In genomic region chr1:213269829-213270228, GRCh38 we compare ENCODE assay signal across 18 cellular contexts.
DNase-seq lines count a peak whose midpoint lies in the region; ATAC-seq and TF ChIP-seq lines count a peak whose summit lies in the region.
"Had no signal": no experiment of that assay in that cellular context is flagged by ENCODE, and none has a peak within 500 bp of the region (broad histone marks: within the 10 kb centered on the region; RNA-seq: fewer than 3 reads in every experiment).

No MANE protein-coding gene starts in this region.

- H3K27me3 ChIP-seq in IMR-90 (ENCODE audit: control insufficient read depth, insufficient read depth, low read length) (no peaks in the 10 kb centered on the region), hepatocyte (no peaks in the 10 kb centered on the region)

- CTCF ChIA-PET in IMR-90 (lab: Yijun Ruan, JAX) = interaction anchor here (0.8 kb wide), 1 partner anchor 13 kb away, joined by 3 read pairs; no protein-coding TSS in a partner anchor

- no peak overlapping the region for H4K8ac ChIP-seq in IMR-90 (ENCODE audit: low read depth in 2 of 2, low read length in 2 of 2)

- H3K9me2 ChIP-seq in hepatocyte (replicated peaks; ENCODE audit: insufficient read depth) = no peaks in the 10 kb centered on the region

- H3K4me2 ChIP-seq in IMR-90 (ENCODE audit: low read depth, low read length) (no peak overlapping the region), hepatocyte (peak overlapping the region; percentile 9)
- H3K4me2 ChIP-seq: KMS-11 had no signal

- no peak overlapping the region for H3K4ac ChIP-seq in IMR-90 (ENCODE audit: low read depth, low read length)

- H2AK9ac ChIP-seq in IMR-90 (replicated peaks; ENCODE audit: low read depth, low read length, poor library complexity) = no peak overlapping the region

- H3K27ac ChIP-seq in IMR-90 (ENCODE audit: insufficient read depth, low read length) = no peak overlapping the region
- H3K27ac ChIP-seq in hepatocyte = peak overlapping the region; percentile 59
- H3K27ac ChIP-seq: C4-2B, HL-60, KMS-11 had no signal

- dilution Hi-C loops in IMR-90 (cut with HindIII; ENCODE audit: low sequenced_read_pairs, unreplicated experiment) = no loop called here

- BruUV-seq in IMR-90 (replicated peaks; lab: Mats Ljungman, UMichigan) = no TSS peak

- H4K91ac ChIP-seq in IMR-90 (ENCODE audit: insufficient read depth, low read depth, low read length) = no peak overlapping the region

- H3K36me3 ChIP-seq in IMR-90 (ENCODE audit: control insufficient read depth, insufficient read depth, low read length) (peaks cover 3% of the 10 kb centered on the region), hepatocyte (replicated peaks; ENCODE audit: insufficient read depth, low read depth) (no peaks in the 10 kb centered on the region)

- H3K4me1 ChIP-seq in IMR-90 (ENCODE audit: control insufficient read depth, insufficient read depth, low read length) = peaks cover 4% of the 10 kb centered on the region
- peaks cover 5% of the 10 kb centered on the region for H3K4me1 ChIP-seq in hepatocyte (ENCODE audit: insufficient read depth)
- H3K4me1 ChIP-seq: Caco-2 had no signal

- no peaks in the 10 kb centered on the region for H3K79me1 ChIP-seq in IMR-90 (ENCODE audit: low read depth in 1 of 2, low read length in 2 of 2)

- TF ChIP-seq CTCF in AG10803 (conservative IDR thresholded peaks at IDR 0.05; ENCODE audit: low read length) (no peak), IMR-90 (conservative IDR thresholded peaks at IDR 0.05; ENCODE audit: low read depth, low read length) (no peak), hepatocyte (IDR thresholded peaks at IDR 0.05; ENCODE audit: poor library complexity) (no peak)

- no peak overlapping the region for H3K14ac ChIP-seq in IMR-90 (replicated peaks; ENCODE audit: low read depth, low read length)

- H4K5ac ChIP-seq in IMR-90 (ENCODE audit: low read depth, low read length) = no peak overlapping the region

- H2AK5ac ChIP-seq in IMR-90 (ENCODE audit: low read depth, low read length) = no peak overlapping the region

- no peak overlapping the region for H3K9ac ChIP-seq in IMR-90 (ENCODE audit: low read depth, low read length)
- H3K9ac ChIP-seq: KMS-11 had no signal

- intact Hi-C loops in IMR-90 (cut with micrococcal nuclease) = no loop called here

- H3K23ac ChIP-seq in IMR-90 (ENCODE audit: low read depth, low read length) = no peak overlapping the region

- ATAC-seq in IMR-90 (ENCODE audit: low read depth) = no peak
- ATAC-seq in GM18870 (IDR thresholded peaks at IDR 0.05; ENCODE audit: unreplicated experiment) = no peak
- ATAC-seq: HCT116 had no signal

- H2BK5ac ChIP-seq in IMR-90 (ENCODE audit: low read depth, low read length, poor library complexity, severe bottlenecking) = no peak overlapping the region

- DNase-seq in AG10803 (ENCODE audit: low read depth) (peak; percentile 24), IMR-90 (no peak), amniotic epithelial cell (ENCODE audit: low read depth) (peak; percentile 11), hepatocyte (ENCODE audit: low spot score) (no peak), DMS79 (lab: John Stamatoyannopoulos, UW) (no peak), middle frontal gyrus (ENCODE audit: extremely low spot score, low spot score) (no peak)
- DNase-seq: ACHN; Caco-2; CD4-positive, alpha-beta T cell; GDM1; GOT3; H7; HFFc6 had no signal

- H3K18ac ChIP-seq in IMR-90 (ENCODE audit: low read depth, low read length) = no peak overlapping the region

- in situ Hi-C loops in IMR-90 (cut with MboI; ENCODE audit: low sequenced_read_pairs) = no loop called here

- no peak overlapping the region for H2AFZ ChIP-seq in IMR-90 (replicated peaks; ENCODE audit: low read length, poor library complexity)
- H2AFZ ChIP-seq in hepatocyte = no peak overlapping the region

- H2BK20ac ChIP-seq in IMR-90 (ENCODE audit: low read depth, low read length) = no peak overlapping the region

- no peaks in the 10 kb centered on the region for H4K20me1 ChIP-seq in IMR-90 (ENCODE audit: insufficient read depth, low read length)
- H4K20me1 ChIP-seq in hepatocyte (ENCODE audit: insufficient read depth, poor library complexity, severe bottlenecking) = no peaks in the 10 kb centered on the region

- POLR2A ChIA-PET in IMR-90 (lab: Charles Lee; ENCODE audit: unreplicated experiment) = no interaction called here

- H2BK15ac ChIP-seq in IMR-90 (ENCODE audit: low read depth, low read length) = no peak overlapping the region

- H3K9me3 ChIP-seq in IMR-90 (ENCODE audit: control insufficient read depth, insufficient read depth, low read length) (no peaks in the 10 kb centered on the region), hepatocyte (ENCODE audit: low read depth) (no peaks in the 10 kb centered on the region)

- H3K79me2 ChIP-seq in hepatocyte = no peaks in the 10 kb centered on the region

- WGBS in IMR-90 (ENCODE audit: extremely low coverage in 2 of 2, insufficient read length in 1 of 2), 2 experiments = no CpG with 5 or more reads among the region's 1 CpG
- 54% methylated on average over 1 of the region's 1 CpG for WGBS in hepatocyte (ENCODE audit: low lambda C conversion rate, missing lambda C conversion rate)

- 0 out of 2 replicates have a peak, but pooled peaks cover 2% of the 10 kb centered on the region for H3K9me1 ChIP-seq in IMR-90 (ENCODE audit: insufficient read depth, low read length)

- no peak for TF ChIP-seq POLR2A in IMR-90 (IDR thresholded peaks at IDR 0.05; ENCODE audit: low read depth, low read length)

- H2BK120ac ChIP-seq in IMR-90 (ENCODE audit: low read depth, low read length) = no peak overlapping the region

- TF ChIP-seq RAD21 in IMR-90 (IDR thresholded peaks at IDR 0.05; ENCODE audit: low read length) = no peak

- H3K56ac ChIP-seq in IMR-90 (ENCODE audit: extremely low read depth, insufficient read depth, low read length) = no peak overlapping the region

- H3K4me3 ChIP-seq in AG10803 (ENCODE audit: low read length) (no peak overlapping the region), IMR-90 (ENCODE audit: insufficient read depth, low read depth, low read length) (no peak overlapping the region), hepatocyte (no peak overlapping the region)

TF ChIP-seq in IMR-90, 13 proteins besides CTCF, POLR2A, EP300 and RAD21:
- 0 out of 2 replicates have a peak, but pooled peaks have one; percentile 9 for TF ChIP-seq MAFK (IDR thresholded peaks at IDR 0.05; ENCODE audit: low read depth, low read length)
- no peak for TF ChIP-seq RFX5 (IDR thresholded peaks at IDR 0.05; ENCODE audit: low read depth, low read length)
- TF ChIP-seq SMC3 (IDR thresholded peaks at IDR 0.05; ENCODE audit: low read depth, low read length) = no peak

Comparison
In these comparisons a context has a peak if more than half of its experiments do, and no peak if none do; other contexts are left out.
1. DNase-seq: peak in AG10803 (single experiment) and amniotic epithelial cell (single experiment); none in IMR-90 (single experiment), hepatocyte (single experiment), DMS79 (single experiment) and middle frontal gyrus (single experiment).